ENCODE assay signal across 10 cellular contexts in genomic region chr12:54281694-54282093, GRCh38. TPM values are rescaled to one million over a fixed set of nuclear protein-coding genes. Genes with fewer than 3 reads are reported as not detected.
DNase-seq lines count a peak whose midpoint lies in the region; FAIRE-seq and TF ChIP-seq lines count a peak whose summit lies in the region.
"Not testable (repeated sequence)": the region's sequence is repeated elsewhere in the genome, so short reads cannot be mapped to it uniquely, and the experiment has no call there.
"Had no signal": no experiment of that assay in that cellular context is flagged by ENCODE, and none has a peak within 500 bp of the region (broad histone marks: within the 10 kb centered on the region; RNA-seq: fewer than 3 reads in every experiment).

No MANE protein-coding gene starts in this region.

- H4K20me1 ChIP-seq in Loucy (ENCODE audit: insufficient read depth, low read length, poor library complexity, severe bottlenecking) (peaks cover 80% of the 10 kb centered on the region), H1 (replicated peaks in 1 of 2; ENCODE audit: control insufficient read depth in 1 of 2, insufficient read depth in 2 of 2, low read length in 2 of 2) (peaks cover 21 to 26% of the 10 kb centered on the region in 2 experiments), hepatocyte (ENCODE audit: insufficient read depth, poor library complexity, severe bottlenecking) (peaks cover 53% of the 10 kb centered on the region)

- not testable (repeated sequence) for H3K9me3 ChIP-seq in Loucy (ENCODE audit: insufficient read depth, low read depth, low read length); H1 (ENCODE audit: insufficient read depth in 2 of 2, low read depth in 1 of 2, low read length in 1 of 2); hepatocyte (ENCODE audit: low read depth); mucosa of stomach (ENCODE audit: control insufficient read depth, low read length)

- peak overlapping the region; percentile 93 for H3K9ac ChIP-seq in Loucy (ENCODE audit: low read depth, low read length, poor library complexity, severe bottlenecking)
- peak overlapping the region; percentile 97 to 100 (median 100) for H3K9ac ChIP-seq in H1 (replicated peaks in 1 of 4; ENCODE audit: extremely low read depth in 1 of 4, low read depth in 3 of 4, low read length in 3 of 4)
- H3K9ac ChIP-seq in mucosa of stomach (ENCODE audit: low read length) = peak overlapping the region; percentile 75

- H4K8ac ChIP-seq in H1 (ENCODE audit: extremely low read depth, insufficient read depth, low read length) = not testable (repeated sequence)

- peak overlapping the region; percentile 85 for H3K56ac ChIP-seq in H1 (replicated peaks; ENCODE audit: insufficient read length, low read depth, low read length)

- not testable (repeated sequence) for TF ChIP-seq POLR2A in H1 (IDR thresholded peaks at IDR 0.05; ENCODE audit: control extremely low read depth in 1 of 2, low read depth in 2 of 2, low read length in 2 of 2)

- H3K79me2 ChIP-seq in Loucy (ENCODE audit: insufficient read depth, low read length) = peaks cover 91% of the 10 kb centered on the region
- H3K79me2 ChIP-seq in H1 (ENCODE audit: control insufficient read depth in 1 of 2, insufficient read depth in 2 of 2, low read length in 2 of 2) = peaks cover 15 to 66% of the 10 kb centered on the region in 2 experiments
- peaks cover 68% of the 10 kb centered on the region for H3K79me2 ChIP-seq in hepatocyte

- WGBS in H1 (ENCODE audit: extremely low coverage in 1 of 2, insufficient coverage in 1 of 2, insufficient read length in 1 of 2, insufficient replicate concordance in 2 of 2, low coverage in 1 of 2, low lambda C conversion rate in 2 of 2, missing lambda C conversion rate in 1 of 2), 2 experiments = 13% methylated on average over 4 of the region's 4 CpGs; no CpG with 5 or more reads in 1 of the 2 experiments
- WGBS in hepatocyte (ENCODE audit: low lambda C conversion rate, missing lambda C conversion rate) = 7% methylated on average over 4 of the region's 4 CpGs

- H3K4me2 ChIP-seq in Loucy (ENCODE audit: low read depth, low read length, poor library complexity, severe bottlenecking) (peak overlapping the region; percentile 96), H1 (ENCODE audit: insufficient read depth in 1 of 2, low read depth in 2 of 2, low read length in 2 of 2) (peak overlapping the region; percentile 62 to 67), hepatocyte (peak overlapping the region; percentile 94)

- H3K36me3 ChIP-seq in Loucy (ENCODE audit: insufficient read depth, low read length) (peaks cover 61% of the 10 kb centered on the region), H1 (ENCODE audit: control insufficient read depth in 2 of 4, insufficient read depth in 4 of 4, low read length in 3 of 4) (peaks cover 36 to 69% (median 51%) of the 10 kb centered on the region in 4 experiments), mucosa of stomach (ENCODE audit: control insufficient read depth, insufficient read depth, low read length) (peaks cover 11% of the 10 kb centered on the region)
- H3K36me3 ChIP-seq in hepatocyte (replicated peaks; ENCODE audit: insufficient read depth, low read depth) = not testable (repeated sequence)

- FAIRE-seq in H1 (lab: Jason Lieb, UNC) = not testable (repeated sequence)

- not testable (repeated sequence) for TF ChIP-seq RAD21 in H1 (IDR thresholded peaks at IDR 0.05 in 1 of 2, conservative IDR thresholded peaks at IDR 0.05 in 1 of 2; ENCODE audit: low read depth in 2 of 2, low read length in 2 of 2)

- H2BK15ac ChIP-seq in H1 (ENCODE audit: low read length) = not testable (repeated sequence)

- H3K4me3 ChIP-seq in GM08714 (ENCODE audit: low read length) (peak overlapping the region; percentile 98), Loucy (ENCODE audit: low read length, poor library complexity, severe bottlenecking) (peak overlapping the region; percentile 76), H1 (ENCODE audit: extremely low read depth in 1 of 4, insufficient read depth in 2 of 4, low read depth in 3 of 4, low read length in 4 of 4) (peak overlapping the region; percentile 70 to 99 (median 90)), hepatocyte (peak overlapping the region; percentile 58), mucosa of stomach (ENCODE audit: low read length) (peak overlapping the region; percentile 61), skin epidermis (peak overlapping the region; percentile 50 to 90 (median 83))

- not testable (repeated sequence) for H2BK20ac ChIP-seq in H1 (ENCODE audit: low read length)

- H4K91ac ChIP-seq in H1 (replicated peaks; ENCODE audit: insufficient read length, low read length) = not testable (repeated sequence)

- H3K79me1 ChIP-seq in H1 (ENCODE audit: low read depth, low read length) = not testable (repeated sequence)

- H2AK5ac ChIP-seq in H1 (ENCODE audit: low read depth, low read length) = not testable (repeated sequence)

- H2BK120ac ChIP-seq in H1 (replicated peaks; ENCODE audit: low read depth, low read length) = not testable (repeated sequence)

- H4K5ac ChIP-seq in H1 (ENCODE audit: insufficient read length, low read depth, low read length) = not testable (repeated sequence)

- H3K14ac ChIP-seq in H1 (ENCODE audit: insufficient read length) = not testable (repeated sequence)

- not testable (repeated sequence) for TF ChIP-seq EP300 in H1 (IDR thresholded peaks at IDR 0.05; ENCODE audit: borderline replicate concordance in 1 of 2, low read depth in 2 of 2, low read length in 2 of 2)

- H3F3A ChIP-seq in Loucy (ENCODE audit: low read depth) = peaks cover 12% of the 10 kb centered on the region; the same call in 1 of the 2 replicates

- H3K27me3 ChIP-seq in Loucy (ENCODE audit: insufficient read depth, low read length, poor library complexity, severe bottlenecking) = peaks cover 21% of the 10 kb centered on the region
- not testable (repeated sequence) for H3K27me3 ChIP-seq in H1 (replicated peaks in 1 of 4; ENCODE audit: control insufficient read depth in 3 of 4, extremely low read depth in 1 of 4, insufficient read depth in 3 of 4, low read length in 3 of 4); hepatocyte; mucosa of stomach (ENCODE audit: control insufficient read depth, insufficient read depth, low read length)

- not testable (repeated sequence) for H2BK12ac ChIP-seq in H1 (ENCODE audit: low read depth, low read length)

- peaks cover 13% of the 10 kb centered on the region for H3K23me2 ChIP-seq in H1 (ENCODE audit: low read depth, low read length)

- not testable (repeated sequence) for DNase-seq in H1 (ENCODE audit: low read depth in 1 of 2, low spot score in 2 of 2); hepatocyte (ENCODE audit: low spot score)

- H3K23ac ChIP-seq in H1 (ENCODE audit: insufficient read length) = not testable (repeated sequence)

- TF ChIP-seq CTCF in 22Rv1 (IDR thresholded peaks at IDR 0.05); Loucy (conservative IDR thresholded peaks at IDR 0.05; ENCODE audit: low read length); VCaP (conservative IDR thresholded peaks at IDR 0.05); H1 (IDR thresholded peaks at IDR 0.05; ENCODE audit: control extremely low read depth in 1 of 3, insufficient read depth in 1 of 3, low read depth in 1 of 3, low read length in 3 of 3); hepatocyte (IDR thresholded peaks at IDR 0.05; ENCODE audit: poor library complexity): not testable (repeated sequence)

- POLR2A ChIA-PET in H1 (lab: Charles Lee; ENCODE audit: partially characterized antibody) = interaction anchor here (0.7 to 44.8 kb wide), 28 partner anchors 8 to 151 kb away, joined by 3 to 1006 read pairs (median 16); partner anchors contain the start of genes COPZ1, ITGA5 and NFE2

- H2BK5ac ChIP-seq in H1 (ENCODE audit: low read depth, low read length) = not testable (repeated sequence)

- not testable (repeated sequence) for H3K4ac ChIP-seq in H1 (replicated peaks; ENCODE audit: insufficient read length, low read depth, low read length)

- H3K27ac ChIP-seq in 22Rv1 (peak overlapping the region; percentile 95), VCaP (peak overlapping the region; percentile 98), H1 (ENCODE audit: low read depth, low read length) (peak overlapping the region; percentile 99), hepatocyte (peak overlapping the region; percentile 92), skin epidermis (peak overlapping the region in 18 of 21 experiments; percentile 82 to 97 (median 93))

- CTCF ChIA-PET in H1 (lab: Charles Lee; ENCODE audit: partially characterized antibody) = interaction anchor here (0.5 to 12.3 kb wide), 6 partner anchors 12 to 87 kb away, joined by 3 to 90 read pairs (median 4); no protein-coding TSS in a partner anchor

- H3K4me1 ChIP-seq in Loucy (ENCODE audit: insufficient read depth, low read length, poor library complexity, severe bottlenecking) (peaks cover 48% of the 10 kb centered on the region), H1 (replicated peaks in 1 of 4; ENCODE audit: control insufficient read depth in 3 of 4, insufficient read depth in 4 of 4, low read length in 3 of 4) (peaks cover 0 to 12% (median 8%) of the 10 kb centered on the region in 4 experiments; a peak in 5 of 7 replicates), hepatocyte (ENCODE audit: insufficient read depth) (peaks cover 44% of the 10 kb centered on the region), mucosa of stomach (ENCODE audit: control insufficient read depth, insufficient read depth, low read length) (peaks cover 35% of the 10 kb centered on the region)

- not testable (repeated sequence) for H2AFZ ChIP-seq in Loucy (ENCODE audit: low read length); H1 (ENCODE audit: low read length); hepatocyte

- not testable (repeated sequence) for H3K9me2 ChIP-seq in Loucy (replicated peaks; ENCODE audit: low read depth, low read length); hepatocyte (replicated peaks; ENCODE audit: insufficient read depth)

- not testable (repeated sequence) for H3K18ac ChIP-seq in H1 (ENCODE audit: extremely low read depth, low read length)

RNA-seq across cellular contexts. Expression of gene HNRNPA1, which starts 1.2 kb away (rescaled TPM):
- total RNA-seq in H1 (2021; fragmentation: NEBNext Ultra II Directional; extraction: Animal tissue kit (Norgen Biotek cat#: 25700)) = 2,738 and 2,756 TPM in 2 replicates
- polyA plus RNA-seq in H1 (2011; rRNA removed) = 645 and 835 TPM in 2 replicates
- polyA plus RNA-seq in H1 (2011; cell fraction: cytosol; rRNA removed) = 1,857 TPM
- polyA plus RNA-seq in H1 (2011; cell fraction: nucleus; rRNA removed) = 829 TPM
- polyA plus RNA-seq in H1 (2012, experiment 1 of 2) = 3,527 to 3,732 TPM (median 3,691 TPM) in 4 replicates
- polyA plus RNA-seq in H1 (2012, experiment 2 of 2) = 538 TPM
- 2,134 TPM for polyA plus RNA-seq in H1 (2013, experiment 1 of 2)
- 2,146 TPM for polyA plus RNA-seq in H1 (2013, experiment 2 of 2)
- 697 and 783 TPM in 2 replicates for polyA minus RNA-seq in H1 (2011; rRNA and poly(A)+ RNA removed)
- 622 TPM for polyA minus RNA-seq in H1 (2011; cell fraction: cytosol; rRNA and poly(A)+ RNA removed)
- polyA minus RNA-seq in H1 (2011; cell fraction: nucleus; rRNA and poly(A)+ RNA removed) = 916 TPM
- total RNA-seq in hepatocyte = 467 and 721 TPM in 2 replicates
- 482 and 531 TPM in 2 replicates for polyA plus RNA-seq in hepatocyte

RNA-seq across cellular contexts. Expression of gene CBX5, which starts 1.8 kb away (rescaled TPM):
- 217 and 231 TPM in 2 replicates for total RNA-seq in H1 (2021; fragmentation: NEBNext Ultra II Directional; extraction: Animal tissue kit (Norgen Biotek cat#: 25700))
- polyA plus RNA-seq in H1 (2011; rRNA removed) (35.4 and 62.4 TPM in 2 replicates), hepatocyte (21.9 and 23.3 TPM in 2 replicates)
- 52.0 TPM for polyA plus RNA-seq in H1 (2011; cell fraction: cytosol; rRNA removed)
- polyA plus RNA-seq in H1 (2011; cell fraction: nucleus; rRNA removed) = 21.4 TPM
- 44.8 to 102 TPM (median 55.1 TPM) in 4 replicates for polyA plus RNA-seq in H1 (2012, experiment 1 of 2)
- 7.4 TPM for polyA plus RNA-seq in H1 (2012, experiment 2 of 2)
- polyA plus RNA-seq in H1 (2013, experiment 1 of 2) = 74.7 TPM
- polyA plus RNA-seq in H1 (2013, experiment 2 of 2) = 75.0 TPM
- polyA minus RNA-seq in H1 (2011; rRNA and poly(A)+ RNA removed) = 216 and 244 TPM in 2 replicates
- 117 TPM for polyA minus RNA-seq in H1 (2011; cell fraction: cytosol; rRNA and poly(A)+ RNA removed)
- polyA minus RNA-seq in H1 (2011; cell fraction: nucleus; rRNA and poly(A)+ RNA removed) = 68.3 TPM
- total RNA-seq in hepatocyte = 58.2 and 60.1 TPM in 2 replicates

RNA-seq across cellular contexts. Expression of gene NFE2, which starts 19.1 kb away (rescaled TPM):
- 1.4 and 2.0 TPM in 2 replicates for total RNA-seq in H1 (2021; fragmentation: NEBNext Ultra II Directional; extraction: Animal tissue kit (Norgen Biotek cat#: 25700))
- polyA plus RNA-seq in H1 (2011; rRNA removed) (6.1 and 8.3 TPM in 2 replicates), hepatocyte (0.83 TPM in 1 of 2 replicates, not detected in the other)
- 6.2 TPM for polyA plus RNA-seq in H1 (2011; cell fraction: cytosol; rRNA removed)
- polyA plus RNA-seq in H1 (2011; cell fraction: nucleus; rRNA removed) = 8.8 TPM
- 2.8 to 4.8 TPM (median 3.9 TPM) in 4 replicates for polyA plus RNA-seq in H1 (2012, experiment 1 of 2)
- 5.1 TPM for polyA plus RNA-seq in H1 (2012, experiment 2 of 2)
- 1.5 TPM for polyA plus RNA-seq in H1 (2013, experiment 1 of 2)
- polyA plus RNA-seq in H1 (2013, experiment 2 of 2) = 1.4 TPM
- 4.6 and 6.3 TPM in 2 replicates for polyA minus RNA-seq in H1 (2011; rRNA and poly(A)+ RNA removed)
- polyA minus RNA-seq in H1 (2011; cell fraction: cytosol; rRNA and poly(A)+ RNA removed) = 3.5 TPM
- polyA minus RNA-seq in H1 (2011; cell fraction: nucleus; rRNA and poly(A)+ RNA removed) = 2.8 TPM
- 0.44 TPM in 1 of 2 replicates, not detected in the other for total RNA-seq in hepatocyte
- total RNA-seq: lung microvascular endothelial cell, pulmonary artery endothelial cell had no signal

RNA-seq across cellular contexts. Expression of gene COPZ1, which starts 43.2 kb away (rescaled TPM):
- 94.2 and 103 TPM in 2 replicates for total RNA-seq in H1 (2021; fragmentation: NEBNext Ultra II Directional; extraction: Animal tissue kit (Norgen Biotek cat#: 25700))
- polyA plus RNA-seq in H1 (2011; rRNA removed) (88.2 and 133 TPM in 2 replicates), hepatocyte (207 and 224 TPM in 2 replicates)
- 103 TPM for polyA plus RNA-seq in H1 (2011; cell fraction: cytosol; rRNA removed)
- polyA plus RNA-seq in H1 (2011; cell fraction: nucleus; rRNA removed) = 56.0 TPM
- 114 to 158 TPM (median 123 TPM) in 4 replicates for polyA plus RNA-seq in H1 (2012, experiment 1 of 2)
- polyA plus RNA-seq in H1 (2012, experiment 2 of 2) = 287 TPM
- 73.3 TPM for polyA plus RNA-seq in H1 (2013, experiment 1 of 2)
- polyA plus RNA-seq in H1 (2013, experiment 2 of 2) = 80.0 TPM
- 71.3 and 86.2 TPM in 2 replicates for polyA minus RNA-seq in H1 (2011; rRNA and poly(A)+ RNA removed)
- 68.3 TPM for polyA minus RNA-seq in H1 (2011; cell fraction: cytosol; rRNA and poly(A)+ RNA removed)
- 27.2 TPM for polyA minus RNA-seq in H1 (2011; cell fraction: nucleus; rRNA and poly(A)+ RNA removed)
- total RNA-seq in hepatocyte = 164 and 220 TPM in 2 replicates
